12 cellular contexts compared by ENCODE assay signal in the genomic region with DNA sequence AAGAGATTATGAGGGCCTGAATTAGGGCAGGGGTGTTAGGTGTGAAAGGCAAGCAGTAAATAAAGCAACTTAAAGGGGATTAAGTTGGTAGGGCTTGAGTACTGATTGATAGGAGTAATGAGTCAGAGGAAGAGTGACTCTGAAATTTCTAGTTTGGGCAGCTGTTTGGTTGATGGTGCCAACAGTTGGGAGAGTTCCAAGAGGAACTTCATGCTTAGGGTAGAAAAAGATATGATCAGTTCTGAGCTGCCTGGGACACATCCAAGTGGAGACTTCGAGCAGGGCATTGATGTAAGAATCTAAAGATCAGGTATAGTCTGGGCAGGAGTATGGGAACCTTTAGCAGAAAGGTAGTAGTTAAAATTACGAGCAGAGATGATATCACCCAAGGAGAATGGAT. TPM values are rescaled to one million over a fixed set of nuclear protein-coding genes. Genes with fewer than 3 reads are reported as not detected.
DNase-seq lines count a peak whose midpoint lies in the region; ATAC-seq and TF ChIP-seq lines count a peak whose summit lies in the region.
"Had no signal": no experiment of that assay in that cellular context is flagged by ENCODE, and none has a peak within 500 bp of the region (broad histone marks: within the 10 kb centered on the region; RNA-seq: fewer than 3 reads in every experiment).

No MANE protein-coding gene starts in this region.

- DNase-seq in NOMO-1 treated with DMSO at 0.1 percent for 48 hours (lab: John Stamatoyannopoulos, UW; ENCODE audit: unreplicated experiment) (peak; percentile 1), NOMO-1 (lab: John Stamatoyannopoulos, UW; ENCODE audit: unreplicated experiment in 2 of 2) (no peak), kidney epithelial cell (ENCODE audit: low read depth) (peak; percentile 67), vagina (ENCODE audit: extremely low spot score in 2 of 2) (peak in 1 of 2 donors; percentile 25)
- no peak for DNase-seq in CD4-positive, alpha-beta T cell
- DNase-seq: activated T-cell treated with anti-CD3 and anti-CD28 coated beads for 4 hours; stimulated activated CD4-positive, alpha-beta T cell treated with anti-CD3 and anti-CD28 coated beads, Interleukin-2, amount 100 ng/mL, for 48 hours had no signal

- no peaks in the 10 kb centered on the region for H3K9me3 ChIP-seq in vagina
- no peaks in the 10 kb centered on the region for H3K9me3 ChIP-seq in CD4-positive, alpha-beta T cell (ENCODE audit: control insufficient read depth, low read length)
- H3K9me3 ChIP-seq: A549 had no signal

- H3K27ac ChIP-seq in vagina, result peak overlapping the region; percentile 78
- H3K27ac ChIP-seq in CD4-positive, alpha-beta T cell (ENCODE audit: low read depth, low read length), result no peak overlapping the region
- H3K27ac ChIP-seq: A549 had no signal

- no peaks in the 10 kb centered on the region for H3K4me1 Mint-ChIP-seq in CD4-positive, alpha-beta T cell (ENCODE audit: low read depth)

- CTCF ChIA-PET in CD4-positive, alpha-beta T cell (lab: Charles Lee), result no interaction called here

- TF ChIP-seq CTCF in kidney epithelial cell (IDR thresholded peaks at IDR 0.05; ENCODE audit: insufficient read depth, low read length, poor library complexity, severe bottlenecking), result no peak
- no peak for TF ChIP-seq CTCF in vagina (IDR thresholded peaks at IDR 0.05)
- no peak for TF ChIP-seq CTCF in CD4-positive, alpha-beta T cell (IDR thresholded peaks at IDR 0.05)

- H3K27me3 Mint-ChIP-seq in CD4-positive, alpha-beta T cell, result peaks cover 25% of the 10 kb centered on the region

- POLR2A ChIA-PET in CD4-positive, alpha-beta T cell (lab: Charles Lee), result no interaction called here

- no peaks in the 10 kb centered on the region for H3K9me3 Mint-ChIP-seq in CD4-positive, alpha-beta T cell

- H3K4me3 ChIP-seq in kidney epithelial cell (ENCODE audit: low read depth, low read length) (no peak overlapping the region), vagina (no peak overlapping the region)
- H3K4me3 ChIP-seq: A549, GM12878 had no signal

- H3K36me3 Mint-ChIP-seq in CD4-positive, alpha-beta T cell (ENCODE audit: low read depth), result no peaks in the 10 kb centered on the region

- no peak overlapping the region for H3K27ac Mint-ChIP-seq in CD4-positive, alpha-beta T cell

- H3K36me3 ChIP-seq in kidney epithelial cell (ENCODE audit: control insufficient read depth, insufficient read depth, low read length), result no peaks in the 10 kb centered on the region
- no peaks in the 10 kb centered on the region for H3K36me3 ChIP-seq in vagina

- no peak overlapping the region for H3K4me3 Mint-ChIP-seq in CD4-positive, alpha-beta T cell

- intact Hi-C loops in vagina (cut with DNase I), result no loop called here
- intact Hi-C loops in CD4-positive, alpha-beta T cell (cut with DNase I, micrococcal nuclease), result no loop called here

- ATAC-seq in SK-N-SH treated with all-trans-retinoic acid at 6 μM for 48 hours, result peak; percentile 31; the same call in 2 of the 3 replicates
- no peak for ATAC-seq in HG02642 (IDR thresholded peaks at IDR 0.05; ENCODE audit: poor library complexity, unreplicated experiment)
- no peak for ATAC-seq in HG03565 (IDR thresholded peaks at IDR 0.05; ENCODE audit: unreplicated experiment)
- no peak for ATAC-seq in CD4-positive, alpha-beta T cell (ENCODE audit: poor library complexity)
- ATAC-seq: A549, GM12878 had no signal

- H3K27me3 ChIP-seq in kidney epithelial cell (ENCODE audit: control insufficient read depth, insufficient read depth, low read length), result no peaks in the 10 kb centered on the region
- H3K27me3 ChIP-seq in vagina, result no peaks in the 10 kb centered on the region
- H3K27me3 ChIP-seq in CD4-positive, alpha-beta T cell (ENCODE audit: control insufficient read depth, insufficient read depth, low read length), result peaks cover 6% of the 10 kb centered on the region

- peaks cover 80% of the 10 kb centered on the region for H3K4me1 ChIP-seq in vagina
- H3K4me1 ChIP-seq: A549 had no signal

- TF ChIP-seq POLR2A in vagina (IDR thresholded peaks at IDR 0.05), result no peak

TF ChIP-seq in SK-N-SH treated with all-trans-retinoic acid at 6 μM for 48 hours, 23 proteins besides CTCF, POLR2A, EP300 and RAD21:
- TF ChIP-seq OSR1 (CRISPR knock-in tag; IDR thresholded peaks at IDR 0.05) (no peak), ZFP3 (CRISPR knock-in tag; IDR thresholded peaks at IDR 0.05) (no peak), CREB5 (CRISPR knock-in tag; IDR thresholded peaks at IDR 0.05; ENCODE audit: low read depth) (no peak), SNAI2 (CRISPR knock-in tag; IDR thresholded peaks at IDR 0.05) (no peak), ISL1 (CRISPR knock-in tag; IDR thresholded peaks at IDR 0.05) (no peak), ESRRG (CRISPR knock-in tag; IDR thresholded peaks at IDR 0.05) (no peak), GLIS3 (CRISPR knock-in tag; IDR thresholded peaks at IDR 0.05) (no peak), POU6F1 (CRISPR knock-in tag; IDR thresholded peaks at IDR 0.05; ENCODE audit: borderline replicate concordance, low read depth) (no peak), ZNF8 (CRISPR knock-in tag; IDR thresholded peaks at IDR 0.05) (no peak), PPARA (CRISPR knock-in tag; IDR thresholded peaks at IDR 0.05; ENCODE audit: borderline replicate concordance) (no peak), ZC3H10 (CRISPR knock-in tag; IDR thresholded peaks at IDR 0.05) (no peak)

RNA-seq across cellular contexts. Expression of gene MAMDC2, which starts 10.2 kb away (rescaled TPM):
- total RNA-seq in kidney epithelial cell (12.2 and 13.4 TPM in 2 replicates), vagina (38.5 TPM)
- under 1 TPM in 1 of 2 experiments, not detected in 1; 0.08 TPM for total RNA-seq in CD4-positive, alpha-beta T cell
- total RNA-seq: GM12878 had no signal

Comparison
In these comparisons a context has a peak if more than half of its experiments do, and no peak if none do; other contexts are left out.
1. DNase-seq: peak in NOMO-1 treated with DMSO at 0.1 percent for 48 hours (single experiment) and kidney epithelial cell (single experiment); none in NOMO-1 (0 of 2) and CD4-positive, alpha-beta T cell (0 of 10).
2. RNA of gene MAMDC2, which starts 10.2 kb away (total RNA-seq): 38.5 TPM in vagina (single experiment) and 12.2 to 13.4 TPM in kidney epithelial cell; 0.08 TPM in CD4-positive, alpha-beta T cell; every median in the first group is over 10 times any median in the second.